Comparison of ENCODE assay signal across 16 cellular contexts in genomic region chr17:27518750-27519521, GRCh38.
DNase-seq lines count a peak whose midpoint lies in the region; ATAC-seq lines count a peak whose summit lies in the region.
"Had no signal": no experiment of that assay in that cellular context is flagged by ENCODE, and none has a peak within 500 bp of the region (broad histone marks: within the 10 kb centered on the region; RNA-seq: fewer than 3 reads in every experiment).

No MANE protein-coding gene starts in this region.

- H3K27ac ChIP-seq in cingulate gyrus (ENCODE audit: low read depth, low read length), result peak overlapping the region; percentile 33
- H3K27ac ChIP-seq: heart left ventricle had no signal

- H3K4me3 Mint-ChIP-seq in stimulated activated memory B cell treated with anti-CD40 and anti-IgM and Interleukin-4, amounts not matched to agents 10 μg/mL and 1 μg/mL and 100 μg/mL, for 72 hours, result no peak overlapping the region
- H3K4me3 Mint-ChIP-seq: activated CD4-positive, alpha-beta T cell treated with anti-CD3 and anti-CD28 coated beads for 36 hours; CD14-positive monocyte had no signal

- no peaks in the 10 kb centered on the region for H3K27me3 Mint-ChIP-seq in stimulated activated memory B cell treated with anti-CD40 and anti-IgM and Interleukin-4, amounts not matched to agents 10 μg/mL and 1 μg/mL and 100 μg/mL, for 72 hours
- H3K27me3 Mint-ChIP-seq: activated CD4-positive, alpha-beta T cell treated with anti-CD3 and anti-CD28 coated beads for 36 hours had no signal

- no peaks in the 10 kb centered on the region for H3K36me3 Mint-ChIP-seq in stimulated activated memory B cell treated with anti-CD40 and anti-IgM and Interleukin-4, amounts not matched to agents 10 μg/mL and 1 μg/mL and 100 μg/mL, for 72 hours

- H3K27ac Mint-ChIP-seq in stimulated activated memory B cell treated with anti-CD40 and anti-IgM and Interleukin-4, amounts not matched to agents 10 μg/mL and 1 μg/mL and 100 μg/mL, for 72 hours, result peak overlapping the region; percentile 45
- H3K27ac Mint-ChIP-seq: activated CD4-positive, alpha-beta T cell treated with anti-CD3 and anti-CD28 coated beads for 36 hours had no signal

- ATAC-seq in GM19023 (IDR thresholded peaks at IDR 0.05; ENCODE audit: unreplicated experiment) (peak; percentile 32), HG02938 (IDR thresholded peaks at IDR 0.05; ENCODE audit: unreplicated experiment) (peak; percentile 22), HG03097 (IDR thresholded peaks at IDR 0.05; ENCODE audit: low FRiP score, unreplicated experiment) (no peak), GM21737 (IDR thresholded peaks at IDR 0.05; ENCODE audit: unreplicated experiment) (no peak)
- no peak for ATAC-seq in stimulated activated memory B cell treated with anti-CD40 and anti-IgM and Interleukin-4, amounts not matched to agents 10 μg/mL and 1 μg/mL and 100 μg/mL, for 72 hours
- ATAC-seq: activated CD4-positive, alpha-beta T cell treated with anti-CD3 and anti-CD28 coated beads for 36 hours had no signal

- no peaks in the 10 kb centered on the region for H3K9me3 Mint-ChIP-seq in stimulated activated memory B cell treated with anti-CD40 and anti-IgM and Interleukin-4, amounts not matched to agents 10 μg/mL and 1 μg/mL and 100 μg/mL, for 72 hours

- DNase-seq in inferior parietal cortex (ENCODE audit: extremely low spot score), result no peak
- DNase-seq: activated CD4-positive, alpha-beta T cell treated with anti-CD3 and anti-CD28 coated beads for 36 hours; activated T-cell treated with anti-CD3 and anti-CD28 coated beads, Interleukin-2, amount 50 U/mL, for 1 hour; heart left ventricle; kidney; NCI-H1105; NCI-H226; stimulated activated CD4-positive, alpha-beta T cell treated with anti-CD3 and anti-CD28 coated beads, Interleukin-4, amount 100 ng/mL, for 4 hours; T-helper 9 cell had no signal

- peaks cover 28% of the 10 kb centered on the region for H3K4me1 Mint-ChIP-seq in stimulated activated memory B cell treated with anti-CD40 and anti-IgM and Interleukin-4, amounts not matched to agents 10 μg/mL and 1 μg/mL and 100 μg/mL, for 72 hours

Comparison
In these comparisons a context has a peak if more than half of its experiments do, and no peak if none do; other contexts are left out.
1. ATAC-seq: peak in GM19023 (single experiment) and HG02938 (single experiment); none in stimulated activated memory B cell treated with anti-CD40 and anti-IgM and Interleukin-4, amounts not matched to agents 10 μg/mL and 1 μg/mL and 100 μg/mL, for 72 hours (single experiment), HG03097 (single experiment) and GM21737 (single experiment).